Comparison of ENCODE assay signal across 29 cellular contexts in the genomic region with DNA sequence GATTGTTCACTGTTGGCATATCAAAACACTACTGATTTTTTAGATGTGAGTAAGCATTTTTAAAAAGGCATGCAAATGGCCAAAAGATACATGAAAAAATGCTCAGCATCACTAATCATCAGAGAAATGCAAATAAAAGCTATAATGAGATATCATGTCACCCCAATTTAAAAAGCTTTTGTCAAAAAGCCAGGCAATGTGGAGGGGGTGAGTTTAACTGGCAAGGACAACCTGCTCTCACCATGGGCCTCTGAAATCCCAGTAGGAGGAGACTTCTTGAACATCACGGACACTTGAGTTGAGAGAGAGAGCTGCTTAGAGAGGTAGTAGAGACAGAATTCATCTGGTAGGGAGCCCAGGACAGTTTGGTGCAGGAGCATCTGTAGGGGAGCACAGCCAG.
"Had no signal": no experiment of that assay in that cellular context is flagged by ENCODE, and none has a peak within 500 bp of the region (broad histone marks: within the 10 kb centered on the region; RNA-seq: fewer than 3 reads in every experiment).

No MANE protein-coding gene starts in this region.

- H3K4me1 Mint-ChIP-seq: endodermal cell had no signal

- DNase-seq: colonic mucosa; cortex of kidney; dermis blood vessel endothelial cell; dorsolateral prefrontal cortex; effector CD4-positive, alpha-beta T cell; effector CD8-positive, alpha-beta T cell; effector memory CD4-positive, alpha-beta T cell; effector memory CD8-positive, alpha-beta T cell; endodermal cell; erythroblast; esophagus squamous epithelium; foreskin fibroblast; foreskin keratinocyte; foreskin melanocyte; gastrocnemius medialis; glutamatergic neuron; head of caudate nucleus; heart left ventricle; heart right ventricle had no signal

- H3K9me3 Mint-ChIP-seq: endodermal cell had no signal

- H3K27me3 ChIP-seq: colonic mucosa, dorsolateral prefrontal cortex, esophagus muscularis mucosa, esophagus squamous epithelium, foreskin keratinocyte, gastrocnemius medialis, gastroesophageal sphincter, heart left ventricle, heart right ventricle had no signal

- H3K27ac Mint-ChIP-seq: dendritic cell treated with granulocyte-macrophage colony-stimulating factor and Interleukin-4, amounts not matched to agents 40 ng/mL and 50 ng/mL, for 4 days; effector memory CD8-positive, alpha-beta T cell; endodermal cell had no signal

- H3K4me3 ChIP-seq: colonic mucosa, coronary artery, dorsolateral prefrontal cortex, esophagus muscularis mucosa, esophagus squamous epithelium, gastrocnemius medialis, gastroesophageal sphincter, heart left ventricle, heart right ventricle had no signal

- H3K36me3 ChIP-seq: colonic mucosa, esophagus muscularis mucosa, esophagus squamous epithelium, gastrocnemius medialis, gastroesophageal sphincter, heart left ventricle, heart right ventricle had no signal

- H3K27ac ChIP-seq: colonic mucosa, coronary artery, dorsolateral prefrontal cortex, epithelial cell of prostate, esophagus muscularis mucosa, esophagus squamous epithelium, foreskin keratinocyte, gastrocnemius medialis, gastroesophageal sphincter, heart left ventricle, heart right ventricle had no signal

- H3K9me3 ChIP-seq: colonic mucosa, esophagus squamous epithelium, gastrocnemius medialis had no signal

- H3K4me3 Mint-ChIP-seq: dendritic cell treated with granulocyte-macrophage colony-stimulating factor and Interleukin-4, amounts not matched to agents 40 ng/mL and 50 ng/mL, for 4 days; effector memory CD8-positive, alpha-beta T cell; endodermal cell had no signal

- H3K27me3 Mint-ChIP-seq: dendritic cell treated with granulocyte-macrophage colony-stimulating factor and Interleukin-4, amounts not matched to agents 40 ng/mL and 50 ng/mL, for 4 days; effector memory CD8-positive, alpha-beta T cell had no signal

- H3K4me1 ChIP-seq: colonic mucosa, esophagus squamous epithelium had no signal

- FAIRE-seq: colon, endometrium, endothelial cell of umbilical vein, frontal cortex had no signal

- ATAC-seq: effector memory CD8-positive, alpha-beta T cell; esophagus mucosa; foreskin keratinocyte; gastrocnemius medialis; gastroesophageal sphincter had no signal
